In genomic region chr22:20032407-20032991, GRCh38 we compare ENCODE assay signal across 1 cellular context.
TF ChIP-seq lines count a peak whose summit lies in the region.

No MANE protein-coding gene starts in this region.

TF ChIP-seq in GM23338, 12 proteins besides CTCF, POLR2A, EP300 and RAD21 (continued from another document):
- TF ChIP-seq ETS1 (IDR thresholded peaks at IDR 0.05) (no peak), EZH2 (IDR thresholded peaks at IDR 0.05; ENCODE audit: low read depth, unreplicated experiment) (no peak), EZH2phosphoT487 (IDR thresholded peaks at IDR 0.05; ENCODE audit: unreplicated experiment) (no peak), ZNF331 (CRISPR knock-in tag; IDR thresholded peaks at IDR 0.05; ENCODE audit: low read depth) (no peak), STAT1 (IDR thresholded peaks at IDR 0.05; ENCODE audit: unreplicated experiment) (no peak), ZNF114 (CRISPR knock-in tag; IDR thresholded peaks at IDR 0.05) (no peak)
TF ChIP-seq in GM23338: peak in this region for 0.
